Comparison of ENCODE assay signal across 9 cellular contexts in genomic region chr12:56271031-56271430, GRCh38. TPM values are rescaled to one million over a fixed set of nuclear protein-coding genes. Genes with fewer than 3 reads are reported as not detected.
DNase-seq lines count a peak whose midpoint lies in the region; TF ChIP-seq lines count a peak whose summit lies in the region.
"Had no signal": no experiment of that assay in that cellular context is flagged by ENCODE, and none has a peak within 500 bp of the region (broad histone marks: within the 10 kb centered on the region; RNA-seq: fewer than 3 reads in every experiment).

No MANE protein-coding gene starts in this region.

- no peak for TF ChIP-seq POLR2A in uterus (IDR thresholded peaks at IDR 0.05)

- H3K4me3 ChIP-seq in GM06990 (replicated peaks; ENCODE audit: low read depth, low read length) (no peak overlapping the region), dorsolateral prefrontal cortex (no peak overlapping the region), osteoblast (ENCODE audit: insufficient read depth, low read length) (no peak overlapping the region), uterus (no peak overlapping the region)

- no peak overlapping the region for H3K4me3 Mint-ChIP-seq in activated CD4-positive, alpha-beta T cell treated with anti-CD3 and anti-CD28 coated beads, Interleukin-2, amount 10 ng/mL, durations not matched to agents 7 days and 5 days

- H3K36me3 ChIP-seq in GM06990 (ENCODE audit: control insufficient read depth, insufficient read depth, low read length) (peaks cover 28% of the 10 kb centered on the region), osteoblast (ENCODE audit: insufficient read depth, low read length) (peaks cover 59% of the 10 kb centered on the region), uterus (no peaks in the 10 kb centered on the region)

- no peak for DNase-seq in GM06990 (ENCODE audit: extremely low read depth, insufficient read length)
- DNase-seq in M059J (ENCODE audit: low read depth): peak; percentile 32
- DNase-seq in dorsolateral prefrontal cortex: no peak
- peak; percentile 53 for DNase-seq in osteoblast (ENCODE audit: insufficient read length, low spot score, missing footprints)
- no peak for DNase-seq in uterus
- DNase-seq in activated CD4-positive, alpha-beta T cell treated with anti-CD3 and anti-CD28 coated beads, Interleukin-2, amount 10 ng/mL, durations not matched to agents 7 days and 5 days: no peak
- DNase-seq in effector CD8-positive, alpha-beta T cell (lab: John Stamatoyannopoulos, UW): no peak
- DNase-seq in cerebellum (ENCODE audit: low spot score): no peak

- H3K27me3 ChIP-seq in GM06990 (replicated peaks; ENCODE audit: control insufficient read depth, insufficient read depth, low read length) (no peaks in the 10 kb centered on the region), dorsolateral prefrontal cortex (no peaks in the 10 kb centered on the region), osteoblast (ENCODE audit: insufficient read depth, low read length) (no peaks in the 10 kb centered on the region), uterus (no peaks in the 10 kb centered on the region)

- H3K9me3 Mint-ChIP-seq in activated CD4-positive, alpha-beta T cell treated with anti-CD3 and anti-CD28 coated beads, Interleukin-2, amount 10 ng/mL, durations not matched to agents 7 days and 5 days: no peaks in the 10 kb centered on the region

- POLR2A ChIA-PET in activated CD4-positive, alpha-beta T cell treated with anti-CD3 and anti-CD28 coated beads, Interleukin-2, amount 10 ng/mL, durations not matched to agents 7 days and 5 days (lab: Charles Lee): no interaction called here

- peaks cover 11% of the 10 kb centered on the region for H3K4me1 ChIP-seq in osteoblast (ENCODE audit: insufficient read depth, low read length)
- H3K4me1 ChIP-seq in uterus: peaks cover 0 to 8% of the 10 kb centered on the region in 2 donors

- TF ChIP-seq CTCF in GM06990 (IDR thresholded peaks at IDR 0.05; ENCODE audit: insufficient read depth, low read length, poor library complexity, severe bottlenecking) (peak; percentile 48), dorsolateral prefrontal cortex (IDR thresholded peaks at IDR 0.05 in 54 of 56, conservative IDR thresholded peaks at IDR 0.05 in 2 of 56; ENCODE audit: low read depth in 1 of 56, partially characterized antibody in 56 of 56) (peak in 32 of 56 donors; percentile 7 to 48 (median 21)), osteoblast (IDR thresholded peaks at IDR 0.05; ENCODE audit: extremely low read depth, low read depth, low read length) (peak; percentile 54), uterus (IDR thresholded peaks at IDR 0.05) (peak in 1 of 4 experiments; percentile 18)

- peak overlapping the region in 17 of 59 donors; percentile 1 to 52 (median 28) for H3K27ac ChIP-seq in dorsolateral prefrontal cortex
- no peak overlapping the region for H3K27ac ChIP-seq in osteoblast (ENCODE audit: low read depth, low read length)
- no peak overlapping the region for H3K27ac ChIP-seq in uterus

- intact Hi-C loops in dorsolateral prefrontal cortex (cut with DNase I): no loop called here
- intact Hi-C loops in uterus (cut with DNase I; ENCODE audit: low total_unique reads): no loop called here

- peaks cover 16% of the 10 kb centered on the region for H3K4me1 Mint-ChIP-seq in activated CD4-positive, alpha-beta T cell treated with anti-CD3 and anti-CD28 coated beads, Interleukin-2, amount 10 ng/mL, durations not matched to agents 7 days and 5 days

- H3K27ac Mint-ChIP-seq in activated CD4-positive, alpha-beta T cell treated with anti-CD3 and anti-CD28 coated beads, Interleukin-2, amount 10 ng/mL, durations not matched to agents 7 days and 5 days: no peak overlapping the region

- H3K79me2 ChIP-seq in osteoblast (ENCODE audit: insufficient read depth, low read length): no peaks in the 10 kb centered on the region

- H3K4me2 ChIP-seq in osteoblast (ENCODE audit: insufficient read depth, low read length): no peak overlapping the region

- H3K9me3 ChIP-seq in osteoblast (ENCODE audit: low read depth, low read length): no peaks in the 10 kb centered on the region
- no peaks in the 10 kb centered on the region for H3K9me3 ChIP-seq in uterus

- H2AFZ ChIP-seq in osteoblast (ENCODE audit: low read length): no peak overlapping the region

- H3K27me3 Mint-ChIP-seq in activated CD4-positive, alpha-beta T cell treated with anti-CD3 and anti-CD28 coated beads, Interleukin-2, amount 10 ng/mL, durations not matched to agents 7 days and 5 days: no peaks in the 10 kb centered on the region

- CTCF ChIA-PET in activated CD4-positive, alpha-beta T cell treated with anti-CD3 and anti-CD28 coated beads, Interleukin-2, amount 10 ng/mL, durations not matched to agents 7 days and 5 days (lab: Charles Lee): interaction anchor here (1.4 to 1.6 kb wide), 2 partner anchors 13 kb away, joined by 3 to 8 read pairs; partner anchors contain the start of gene ANKRD52

- peaks cover 41% of the 10 kb centered on the region for H3K36me3 Mint-ChIP-seq in activated CD4-positive, alpha-beta T cell treated with anti-CD3 and anti-CD28 coated beads, Interleukin-2, amount 10 ng/mL, durations not matched to agents 7 days and 5 days (ENCODE audit: low read depth)

- H4K20me1 ChIP-seq in osteoblast (ENCODE audit: insufficient read depth, low read length): no peaks in the 10 kb centered on the region

RNA-seq across cellular contexts. Expression of gene COQ10A, which starts 4.3 kb away (rescaled TPM):
- 15.4 and 17.1 TPM in 2 replicates for total RNA-seq in M059J (2014; rRNA removed; shearing (Covaris generic))
- 10 to 100 TPM; 10.0 to 26.9 (median 17.8) TPM for total RNA-seq in dorsolateral prefrontal cortex
- 10.1 and 14.4 TPM in 2 replicates for total RNA-seq in osteoblast
- 10 to 100 TPM in 3 of 4 donors, 1 to 10 TPM in 1; 2.1 to 28.9 (median 15.2) TPM for total RNA-seq in uterus
- total RNA-seq in activated CD4-positive, alpha-beta T cell treated with anti-CD3 and anti-CD28 coated beads, Interleukin-2, amount 10 ng/mL, durations not matched to agents 7 days and 5 days: 10 to 100 TPM; 15.3 to 17.1 TPM
- total RNA-seq in cerebellum: 13.8 TPM

RNA-seq across cellular contexts. Expression of gene ANKRD52, which starts 12.8 kb away (rescaled TPM):
- total RNA-seq in M059J (2014; rRNA removed; shearing (Covaris generic)): 15.8 and 19.2 TPM in 2 replicates
- total RNA-seq in dorsolateral prefrontal cortex: 10 to 100 TPM; 32.7 to 75.7 (median 55.2) TPM
- total RNA-seq in osteoblast: 17.7 and 18.8 TPM in 2 replicates
- total RNA-seq in uterus: 10 to 100 TPM in 2 of 4 donors, 1 to 10 TPM in 1, under 1 TPM in 1; 0.88 to 35.4 (median 15.5) TPM
- total RNA-seq in activated CD4-positive, alpha-beta T cell treated with anti-CD3 and anti-CD28 coated beads, Interleukin-2, amount 10 ng/mL, durations not matched to agents 7 days and 5 days: 10 to 100 TPM; 39.0 to 45.9 TPM
- total RNA-seq in cerebellum: 16.6 TPM

RNA-seq across cellular contexts. Expression of gene CS, which starts 29.1 kb away (rescaled TPM):
- total RNA-seq in M059J (2014; rRNA removed; shearing (Covaris generic)): 120 and 153 TPM in 2 replicates
- total RNA-seq in dorsolateral prefrontal cortex (100 to 1,000 TPM; 122 to 244 (median 194) TPM), osteoblast (106 and 114 TPM in 2 replicates), uterus (100 to 1,000 TPM in 1 of 4 donors, 10 to 100 TPM in 3; 40.0 to 157 (median 72.8) TPM), cerebellum (102 TPM)
- total RNA-seq in activated CD4-positive, alpha-beta T cell treated with anti-CD3 and anti-CD28 coated beads, Interleukin-2, amount 10 ng/mL, durations not matched to agents 7 days and 5 days: 100 to 1,000 TPM; 177 to 201 TPM

RNA-seq across cellular contexts. Expression of gene SLC39A5, which starts 41.2 kb away (rescaled TPM):
- not detected in 2 replicates for total RNA-seq in M059J (2014; rRNA removed; shearing (Covaris generic))
- total RNA-seq in dorsolateral prefrontal cortex (1 to 10 TPM in 18 of 120 experiments, under 1 TPM in 22, not detected in 80; 0.20 to 2.8 (median 0.97) TPM), osteoblast (not detected in 2 replicates), uterus (1 to 10 TPM in 1 of 4 donors, under 1 TPM in 2, not detected in 1; 0.29 to 1.8 (median 0.52) TPM), cerebellum (0.45 TPM)
- under 1 TPM in 1 of 2 experiments, not detected in 1; 0.64 TPM for total RNA-seq in activated CD4-positive, alpha-beta T cell treated with anti-CD3 and anti-CD28 coated beads, Interleukin-2, amount 10 ng/mL, durations not matched to agents 7 days and 5 days
- total RNA-seq: dermis microvascular lymphatic vessel endothelial cell had no signal

RNA-seq across cellular contexts. Expression of gene CNPY2, which starts 44.8 kb away (rescaled TPM):
- total RNA-seq in M059J (2014; rRNA removed; shearing (Covaris generic)): 182 and 223 TPM in 2 replicates
- total RNA-seq in dorsolateral prefrontal cortex: 100 to 1,000 TPM in 34 of 120 experiments, 10 to 100 TPM in 86; 65.8 to 125 (median 92.3) TPM
- 82.5 and 83.7 TPM in 2 replicates for total RNA-seq in osteoblast
- 10 to 100 TPM; 33.5 to 83.5 (median 67.3) TPM for total RNA-seq in uterus
- total RNA-seq in activated CD4-positive, alpha-beta T cell treated with anti-CD3 and anti-CD28 coated beads, Interleukin-2, amount 10 ng/mL, durations not matched to agents 7 days and 5 days: 100 to 1,000 TPM in 1 of 2 experiments, 10 to 100 TPM in 1; 96.2 to 105 TPM
- 40.0 TPM for total RNA-seq in cerebellum

Comparison
In these comparisons a context has a peak if more than half of its experiments do, and no peak if none do; other contexts are left out.
1. DNase-seq: peak in M059J (single experiment) and osteoblast (single experiment); none in GM06990 (single experiment), dorsolateral prefrontal cortex (0 of 10), uterus (0 of 2), activated CD4-positive, alpha-beta T cell treated with anti-CD3 and anti-CD28 coated beads, Interleukin-2, amount 10 ng/mL, durations not matched to agents 7 days and 5 days (single experiment), effector CD8-positive, alpha-beta T cell (single experiment) and cerebellum (single experiment).